ENCODE assay signal across 18 cellular contexts in genomic region chr21:15659768-15660423, GRCh38.
DNase-seq lines count a peak whose midpoint lies in the region; ATAC-seq, FAIRE-seq and TF ChIP-seq lines count a peak whose summit lies in the region.
"Had no signal": no experiment of that assay in that cellular context is flagged by ENCODE, and none has a peak within 500 bp of the region (broad histone marks: within the 10 kb centered on the region; RNA-seq: fewer than 3 reads in every experiment).

No MANE protein-coding gene starts in this region.

- H3K4me1 ChIP-seq in right lobe of liver (peaks cover 0 to 12% (median 0%) of the 10 kb centered on the region in 4 donors), transverse colon (peaks cover 0 to 17% (median 8%) of the 10 kb centered on the region in 4 donors), gastrocnemius medialis (no peaks in the 10 kb centered on the region)

- no peak for TF ChIP-seq CTCF in right lobe of liver (IDR thresholded peaks at IDR 0.05)
- TF ChIP-seq CTCF in transverse colon (IDR thresholded peaks at IDR 0.05) = no peak
- TF ChIP-seq CTCF in gastrocnemius medialis (IDR thresholded peaks at IDR 0.05 in 4 of 5, conservative IDR thresholded peaks at IDR 0.05 in 1 of 5) = no peak

- peak; percentile 41 for FAIRE-seq in H54 (lab: Jason Lieb, UNC)

- no peak overlapping the region for H3K27ac Mint-ChIP-seq in activated T-helper 1 cell treated with anti-CD3 and anti-CD28 coated beads, Interleukin-12 subunit alpha, Interleukin-12 subunit beta, Interleukin-2, Interleukin-4 antibody, amounts not matched to agents 30 ng/mL and 10 ng/mL and 1 ng/mL, durations not matched to agents 14 hours and 24 hours and 36 hours
- no peak overlapping the region for H3K27ac Mint-ChIP-seq in natural killer cell treated with Interleukin-12 subunit alpha and Interleukin-12 subunit beta and Interleukin-15 and Interleukin-18, amount 100 ng/mL, for 72 hours
- H3K27ac Mint-ChIP-seq: activated CD4-positive, alpha-beta memory T cell treated with anti-CD3 and anti-CD28 coated beads, Interleukin-2, amount 10 ng/mL, durations not matched to agents 7 days and 5 days; CD4-positive, alpha-beta memory T cell had no signal

- H3K4me3 Mint-ChIP-seq in activated T-helper 1 cell treated with anti-CD3 and anti-CD28 coated beads, Interleukin-12 subunit alpha, Interleukin-12 subunit beta, Interleukin-2, Interleukin-4 antibody, amounts not matched to agents 30 ng/mL and 10 ng/mL and 1 ng/mL, durations not matched to agents 14 hours and 24 hours and 36 hours = no peak overlapping the region
- no peak overlapping the region for H3K4me3 Mint-ChIP-seq in natural killer cell treated with Interleukin-12 subunit alpha and Interleukin-12 subunit beta and Interleukin-15 and Interleukin-18, amount 100 ng/mL, for 72 hours
- H3K4me3 Mint-ChIP-seq: activated CD4-positive, alpha-beta memory T cell treated with anti-CD3 and anti-CD28 coated beads, Interleukin-2, amount 10 ng/mL, durations not matched to agents 7 days and 5 days; brain; CD4-positive, alpha-beta memory T cell had no signal

- H3K36me3 Mint-ChIP-seq in activated T-helper 1 cell treated with anti-CD3 and anti-CD28 coated beads, Interleukin-12 subunit alpha, Interleukin-12 subunit beta, Interleukin-2, Interleukin-4 antibody, amounts not matched to agents 30 ng/mL and 10 ng/mL and 1 ng/mL, durations not matched to agents 14 hours and 24 hours and 36 hours (ENCODE audit: low read depth) = no peaks in the 10 kb centered on the region
- no peaks in the 10 kb centered on the region for H3K36me3 Mint-ChIP-seq in natural killer cell treated with Interleukin-12 subunit alpha and Interleukin-12 subunit beta and Interleukin-15 and Interleukin-18, amount 100 ng/mL, for 72 hours
- H3K36me3 Mint-ChIP-seq: brain; CD4-positive, alpha-beta memory T cell had no signal

- H3K9me3 Mint-ChIP-seq in activated T-helper 1 cell treated with anti-CD3 and anti-CD28 coated beads, Interleukin-12 subunit alpha, Interleukin-12 subunit beta, Interleukin-2, Interleukin-4 antibody, amounts not matched to agents 30 ng/mL and 10 ng/mL and 1 ng/mL, durations not matched to agents 14 hours and 24 hours and 36 hours = no peaks in the 10 kb centered on the region
- no peaks in the 10 kb centered on the region for H3K9me3 Mint-ChIP-seq in natural killer cell treated with Interleukin-12 subunit alpha and Interleukin-12 subunit beta and Interleukin-15 and Interleukin-18, amount 100 ng/mL, for 72 hours
- H3K9me3 Mint-ChIP-seq: activated CD4-positive, alpha-beta memory T cell treated with anti-CD3 and anti-CD28 coated beads, Interleukin-2, amount 10 ng/mL, durations not matched to agents 7 days and 5 days; brain; CD4-positive, alpha-beta memory T cell had no signal

- H3K9me3 ChIP-seq in right lobe of liver (no peaks in the 10 kb centered on the region), transverse colon (no peaks in the 10 kb centered on the region), gastrocnemius medialis (no peaks in the 10 kb centered on the region)
- H3K9me3 ChIP-seq: Peyer's patch had no signal

- H3K27ac ChIP-seq in caudate nucleus (ENCODE audit: low read depth, low read length) (peak overlapping the region; percentile 54), right lobe of liver (peak overlapping the region in 1 of 3 donors; percentile 32), transverse colon (peak overlapping the region; percentile 44 to 70 (median 60)), gastrocnemius medialis (peak overlapping the region in 1 of 4 donors; percentile 9)
- H3K27ac ChIP-seq: Peyer's patch had no signal

- intact Hi-C loops in right lobe of liver (cut with DNase I) = no loop called here
- intact Hi-C loops in transverse colon (cut with DNase I; ENCODE audit: low total_unique reads) = no loop called here
- intact Hi-C loops in activated T-helper 1 cell treated with anti-CD3 and anti-CD28 coated beads, Interleukin-12 subunit alpha, Interleukin-12 subunit beta, Interleukin-2, Interleukin-4 antibody, amounts not matched to agents 30 ng/mL and 10 ng/mL and 1 ng/mL, durations not matched to agents 14 hours and 24 hours and 36 hours (cut with micrococcal nuclease) = no loop called here
- intact Hi-C loops in gastrocnemius medialis (cut with DNase I; ENCODE audit: low total_unique reads) = no loop called here

- peaks cover 6% of the 10 kb centered on the region for H3K27me3 Mint-ChIP-seq in activated T-helper 1 cell treated with anti-CD3 and anti-CD28 coated beads, Interleukin-12 subunit alpha, Interleukin-12 subunit beta, Interleukin-2, Interleukin-4 antibody, amounts not matched to agents 30 ng/mL and 10 ng/mL and 1 ng/mL, durations not matched to agents 14 hours and 24 hours and 36 hours (ENCODE audit: insufficient read depth)
- peaks cover 6 to 11% of the 10 kb centered on the region in 2 donors for H3K27me3 Mint-ChIP-seq in natural killer cell treated with Interleukin-12 subunit alpha and Interleukin-12 subunit beta and Interleukin-15 and Interleukin-18, amount 100 ng/mL, for 72 hours
- H3K27me3 Mint-ChIP-seq: brain had no signal

- no peaks in the 10 kb centered on the region for H3K4me1 Mint-ChIP-seq in activated T-helper 1 cell treated with anti-CD3 and anti-CD28 coated beads, Interleukin-12 subunit alpha, Interleukin-12 subunit beta, Interleukin-2, Interleukin-4 antibody, amounts not matched to agents 30 ng/mL and 10 ng/mL and 1 ng/mL, durations not matched to agents 14 hours and 24 hours and 36 hours (ENCODE audit: low read depth)
- H3K4me1 Mint-ChIP-seq in natural killer cell treated with Interleukin-12 subunit alpha and Interleukin-12 subunit beta and Interleukin-15 and Interleukin-18, amount 100 ng/mL, for 72 hours (ENCODE audit: low read depth in 2 of 2) = no peaks in the 10 kb centered on the region
- H3K4me1 Mint-ChIP-seq: activated CD4-positive, alpha-beta memory T cell treated with anti-CD3 and anti-CD28 coated beads, Interleukin-2, amount 10 ng/mL, durations not matched to agents 7 days and 5 days; CD4-positive, alpha-beta memory T cell had no signal

- no peak for TF ChIP-seq POLR2A in H54 (IDR thresholded peaks at IDR 0.05; ENCODE audit: low read depth, low read length)
- no peak for TF ChIP-seq POLR2A in right lobe of liver (IDR thresholded peaks at IDR 0.05)
- no peak for TF ChIP-seq POLR2A in transverse colon (IDR thresholded peaks at IDR 0.05)
- no peak for TF ChIP-seq POLR2A in gastrocnemius medialis (IDR thresholded peaks at IDR 0.05)

- ATAC-seq in right lobe of liver (peak; percentile 98 to 100 (median 99)), gastrocnemius medialis (no peak)
- ATAC-seq in natural killer cell treated with Interleukin-12 subunit alpha and Interleukin-12 subunit beta and Interleukin-15 and Interleukin-18, amount 100 ng/mL, for 72 hours = no peak

- no peak for DNase-seq in H54 (ENCODE audit: insufficient read length, low spot score)
- DNase-seq in caudate nucleus (lab: John Stamatoyannopoulos, UW) = peak in 3 of 61 donors; percentile 2 to 10 (median 4)
- no peak for DNase-seq in right lobe of liver
- DNase-seq in transverse colon = peak; percentile 68
- no peak for DNase-seq in activated T-helper 1 cell treated with anti-CD3 and anti-CD28 coated beads, Interleukin-12 subunit alpha, Interleukin-12 subunit beta, Interleukin-2, Interleukin-4 antibody, amounts not matched to agents 30 ng/mL and 10 ng/mL and 1 ng/mL, durations not matched to agents 14 hours and 24 hours and 36 hours (ENCODE audit: low spot score)
- DNase-seq in natural killer cell treated with Interleukin-12 subunit alpha and Interleukin-12 subunit beta and Interleukin-15 and Interleukin-18, amount 100 ng/mL, for 72 hours (ENCODE audit: low spot score) = no peak
- DNase-seq in stimulated activated CD4-positive, alpha-beta T cell treated with anti-CD3 and anti-CD28 coated beads, Interleukin-4, amount 100 ng/mL, for 1 hour = no peak
- no peak for DNase-seq in gastrocnemius medialis
- DNase-seq: activated CD4-positive, alpha-beta memory T cell treated with anti-CD3 and anti-CD28 coated beads, Interleukin-2, amount 10 ng/mL, durations not matched to agents 7 days and 5 days; activated gamma-delta T cell; CD4-positive, alpha-beta memory T cell; mesendoderm; NCI-H524 treated with DMSO at 0.1 percent for 48 hours; stimulated activated CD4-positive, alpha-beta T cell treated with anti-CD3 and anti-CD28 coated beads, Interleukin-4, amount 100 ng/mL, for 4 hours; stimulated activated naive CD4-positive, alpha-beta T cell treated with Interleukin-2 at 50 U/mL for 16 hours; T-helper 9 cell had no signal

- H3K4me3 ChIP-seq in right lobe of liver = no peak overlapping the region
- peak overlapping the region in 1 of 4 donors; percentile 1 for H3K4me3 ChIP-seq in transverse colon
- H3K4me3 ChIP-seq in gastrocnemius medialis = no peak overlapping the region
- H3K4me3 ChIP-seq: Peyer's patch had no signal

- H3K36me3 ChIP-seq in right lobe of liver (no peaks in the 10 kb centered on the region), transverse colon (no peaks in the 10 kb centered on the region), gastrocnemius medialis (no peaks in the 10 kb centered on the region)
- H3K36me3 ChIP-seq: Peyer's patch had no signal

- 24% methylated on average over 3 of the region's 3 CpGs for WGBS in right lobe of liver (ENCODE audit: insufficient coverage, low coverage, low lambda C conversion rate, missing lambda C conversion rate)
- 18 to 38% methylated on average over 3 of the region's 3 CpGs for WGBS in transverse colon (ENCODE audit: low coverage in 1 of 2), 2 donors

- H3K27me3 ChIP-seq in right lobe of liver (no peaks in the 10 kb centered on the region), transverse colon (no peaks in the 10 kb centered on the region), gastrocnemius medialis (no peaks in the 10 kb centered on the region)
- H3K27me3 ChIP-seq: Peyer's patch had no signal

- TF ChIP-seq EP300 in transverse colon (IDR thresholded peaks at IDR 0.05; ENCODE audit: low read depth) = no peak

- in situ Hi-C loops in transverse colon (cut with MboI; ENCODE audit: low pct_ligation_motif_present in 1 of 4, low pct_unique_long_range_greater_than_20kb in 1 of 4, low sequenced_read_pairs in 3 of 4) (no loop called here), gastrocnemius medialis (cut with MboI; ENCODE audit: low sequenced_read_pairs in 4 of 4) (no loop called here)

Comparison
In these comparisons a context has a peak if more than half of its experiments do, and no peak if none do; other contexts are left out.
1. ATAC-seq: peak in right lobe of liver (4 of 4); none in natural killer cell treated with Interleukin-12 subunit alpha and Interleukin-12 subunit beta and Interleukin-15 and Interleukin-18, amount 100 ng/mL, for 72 hours (0 of 2) and gastrocnemius medialis (0 of 2).